1 cellular context compared by ENCODE assay signal in the genomic region with DNA sequence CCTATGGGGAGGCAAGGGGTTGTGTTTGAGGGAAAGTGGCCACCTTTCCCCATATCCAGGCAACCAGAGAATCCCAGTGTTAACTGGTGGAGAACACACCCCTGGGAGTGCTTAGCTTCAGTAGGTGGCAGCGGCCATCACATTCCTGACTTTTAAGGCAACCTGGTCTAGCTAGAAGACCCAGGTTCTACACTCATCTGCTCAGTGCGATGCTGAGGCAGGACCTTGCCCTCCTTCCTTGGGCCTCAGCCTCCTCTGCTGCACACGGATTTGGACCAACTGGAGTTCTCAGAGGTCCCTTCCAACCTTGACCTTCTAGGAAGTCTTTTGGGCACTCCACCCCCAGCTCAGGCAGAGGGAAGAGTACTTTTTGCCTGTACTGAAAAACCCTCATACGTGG.
TF ChIP-seq lines count a peak whose summit lies in the region.

No MANE protein-coding gene starts in this region.

TF ChIP-seq in GM23338, 12 proteins besides CTCF, POLR2A, EP300 and RAD21 (continued from another document):
- no peak for TF ChIP-seq EZH2phosphoT487 (IDR thresholded peaks at IDR 0.05; ENCODE audit: unreplicated experiment)
- no peak for TF ChIP-seq CREB1 (CRISPR knock-in tag; IDR thresholded peaks at IDR 0.05; ENCODE audit: low read depth)
- TF ChIP-seq EZH2 (IDR thresholded peaks at IDR 0.05; ENCODE audit: low read depth, unreplicated experiment): no peak
- no peak for TF ChIP-seq JUNB (IDR thresholded peaks at IDR 0.05; ENCODE audit: unreplicated experiment)
- TF ChIP-seq, protein P1, sequence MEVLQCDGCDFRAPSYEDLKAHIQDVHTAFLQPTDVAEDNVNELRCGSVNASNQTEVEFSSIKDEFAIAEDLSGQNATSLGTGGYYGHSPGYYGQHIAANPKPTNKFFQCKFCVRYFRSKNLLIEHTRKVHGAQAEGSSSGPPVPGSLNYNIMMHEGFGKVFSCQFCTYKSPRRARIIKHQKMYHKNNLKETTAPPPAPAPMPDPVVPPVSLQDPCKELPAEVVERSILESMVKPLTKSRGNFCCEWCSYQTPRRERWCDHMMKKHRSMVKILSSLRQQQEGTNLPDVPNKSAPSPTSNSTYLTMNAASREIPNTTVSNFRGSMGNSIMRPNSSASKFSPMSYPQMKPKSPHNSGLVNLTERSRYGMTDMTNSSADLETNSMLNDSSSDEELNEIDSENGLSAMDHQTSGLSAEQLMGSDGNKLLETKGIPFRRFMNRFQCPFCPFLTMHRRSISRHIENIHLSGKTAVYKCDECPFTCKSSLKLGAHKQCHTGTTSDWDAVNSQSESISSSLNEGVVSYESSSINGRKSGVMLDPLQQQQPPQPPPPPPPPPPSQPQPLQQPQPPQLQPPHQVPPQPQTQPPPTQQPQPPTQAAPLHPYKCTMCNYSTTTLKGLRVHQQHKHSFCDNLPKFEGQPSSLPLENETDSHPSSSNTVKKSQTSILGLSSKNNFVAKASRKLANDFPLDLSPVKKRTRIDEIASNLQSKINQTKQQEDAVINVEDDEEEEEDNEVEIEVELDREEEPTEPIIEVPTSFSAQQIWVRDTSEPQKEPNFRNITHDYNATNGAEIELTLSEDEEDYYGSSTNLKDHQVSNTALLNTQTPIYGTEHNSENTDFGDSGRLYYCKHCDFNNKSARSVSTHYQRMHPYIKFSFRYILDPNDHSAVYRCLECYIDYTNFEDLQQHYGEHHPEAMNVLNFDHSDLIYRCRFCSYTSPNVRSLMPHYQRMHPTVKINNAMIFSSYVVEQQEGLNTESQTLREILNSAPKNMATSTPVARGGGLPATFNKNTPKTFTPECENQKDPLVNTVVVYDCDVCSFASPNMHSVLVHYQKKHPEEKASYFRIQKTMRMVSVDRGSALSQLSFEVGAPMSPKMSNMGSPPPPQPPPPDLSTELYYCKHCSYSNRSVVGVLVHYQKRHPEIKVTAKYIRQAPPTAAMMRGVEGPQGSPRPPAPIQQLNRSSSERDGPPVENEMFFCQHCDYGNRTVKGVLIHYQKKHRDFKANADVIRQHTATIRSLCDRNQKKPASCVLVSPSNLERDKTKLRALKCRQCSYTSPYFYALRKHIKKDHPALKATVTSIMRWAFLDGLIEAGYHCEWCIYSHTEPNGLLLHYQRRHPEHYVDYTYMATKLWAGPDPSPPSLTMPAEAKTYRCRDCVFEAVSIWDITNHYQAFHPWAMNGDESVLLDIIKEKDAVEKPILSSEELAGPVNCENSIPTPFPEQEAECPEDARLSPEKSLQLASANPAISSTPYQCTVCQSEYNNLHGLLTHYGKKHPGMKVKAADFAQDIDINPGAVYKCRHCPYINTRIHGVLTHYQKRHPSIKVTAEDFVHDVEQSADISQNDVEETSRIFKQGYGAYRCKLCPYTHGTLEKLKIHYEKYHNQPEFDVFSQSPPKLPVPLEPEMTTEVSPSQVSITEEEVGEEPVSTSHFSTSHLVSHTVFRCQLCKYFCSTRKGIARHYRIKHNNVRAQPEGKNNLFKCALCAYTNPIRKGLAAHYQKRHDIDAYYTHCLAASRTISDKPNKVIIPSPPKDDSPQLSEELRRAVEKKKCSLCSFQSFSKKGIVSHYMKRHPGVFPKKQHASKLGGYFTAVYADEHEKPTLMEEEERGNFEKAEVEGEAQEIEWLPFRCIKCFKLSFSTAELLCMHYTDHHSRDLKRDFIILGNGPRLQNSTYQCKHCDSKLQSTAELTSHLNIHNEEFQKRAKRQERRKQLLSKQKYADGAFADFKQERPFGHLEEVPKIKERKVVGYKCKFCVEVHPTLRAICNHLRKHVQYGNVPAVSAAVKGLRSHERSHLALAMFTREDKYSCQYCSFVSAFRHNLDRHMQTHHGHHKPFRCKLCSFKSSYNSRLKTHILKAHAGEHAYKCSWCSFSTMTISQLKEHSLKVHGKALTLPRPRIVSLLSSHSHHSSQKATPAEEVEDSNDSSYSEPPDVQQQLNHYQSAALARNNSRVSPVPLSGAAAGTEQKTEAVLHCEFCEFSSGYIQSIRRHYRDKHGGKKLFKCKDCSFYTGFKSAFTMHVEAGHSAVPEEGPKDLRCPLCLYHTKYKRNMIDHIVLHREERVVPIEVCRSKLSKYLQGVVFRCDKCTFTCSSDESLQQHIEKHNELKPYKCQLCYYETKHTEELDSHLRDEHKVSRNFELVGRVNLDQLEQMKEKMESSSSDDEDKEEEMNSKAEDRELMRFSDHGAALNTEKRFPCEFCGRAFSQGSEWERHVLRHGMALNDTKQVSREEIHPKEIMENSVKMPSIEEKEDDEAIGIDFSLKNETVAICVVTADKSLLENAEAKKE (CRISPR knock-in tag; IDR thresholded peaks at IDR 0.05): no peak
